In genomic region chr11:72418834-72419560, GRCh38 we compare ENCODE assay signal across 11 cellular contexts. TPM values are rescaled to one million over a fixed set of nuclear protein-coding genes. Genes with fewer than 3 reads are reported as not detected.
DNase-seq lines count a peak whose midpoint lies in the region; ATAC-seq and TF ChIP-seq lines count a peak whose summit lies in the region.
"Had no signal": no experiment of that assay in that cellular context is flagged by ENCODE, and none has a peak within 500 bp of the region (broad histone marks: within the 10 kb centered on the region; RNA-seq: fewer than 3 reads in every experiment).

No MANE protein-coding gene starts in this region.

- H3K36me3 Mint-ChIP-seq in osteocyte (ENCODE audit: unreplicated experiment): peaks cover 2% of the 10 kb centered on the region

- peaks cover 7 to 23% of the 10 kb centered on the region in 2 experiments; a peak in 3 of 4 replicates for H3K4me1 ChIP-seq in SK-N-SH (ENCODE audit: control insufficient read depth in 1 of 2, insufficient read depth in 2 of 2, low read depth in 1 of 2, low read length in 1 of 2)

- CTCF ChIA-PET in SK-N-SH (lab: Yijun Ruan, JAX): interaction anchor here (0.6 to 26.4 kb wide), 11 partner anchors 12 to 466 kb away, joined by 3 to 625 read pairs (median 4); partner anchors contain the start of gene CLPB

- peak; percentile 58 for ATAC-seq in GM19463 (IDR thresholded peaks at IDR 0.05; ENCODE audit: unreplicated experiment)
- ATAC-seq: esophagus mucosa had no signal

- TF ChIP-seq CTCF in SK-N-SH (IDR thresholded peaks at IDR 0.05) (peak; percentile 16; the same call in 1 of the 2 replicates), osteocyte (IDR thresholded peaks at IDR 0.05) (no peak)

- H3K36me3 ChIP-seq in SK-N-SH (replicated peaks in 1 of 2; ENCODE audit: control insufficient read depth in 1 of 2, insufficient read depth in 2 of 2, low read length in 1 of 2): peaks cover 0 to 1% of the 10 kb centered on the region in 2 experiments
- H3K36me3 ChIP-seq: ascending aorta had no signal

- peak; percentile 51 for DNase-seq in NCI-H345 treated with DMSO at 0.1 percent for 48 hours (lab: John Stamatoyannopoulos, UW; ENCODE audit: unreplicated experiment)
- DNase-seq in NCI-H345 (lab: John Stamatoyannopoulos, UW): no peak
- no peak for DNase-seq in SK-N-SH
- DNase-seq in islet precursor cell: peak; percentile 21
- no peak for DNase-seq in osteocyte (ENCODE audit: extremely low spot score, unreplicated experiment)
- DNase-seq in ACHN: no peak
- no peak for DNase-seq in activated CD4-positive, CD25-positive, alpha-beta regulatory T cell (lab: John Stamatoyannopoulos, UW)

- H3K4me2 ChIP-seq in SK-N-SH: no peak overlapping the region

- no peaks in the 10 kb centered on the region for H4K20me1 ChIP-seq in SK-N-SH (ENCODE audit: insufficient read depth)

- no peaks in the 10 kb centered on the region for H3K27me3 Mint-ChIP-seq in osteocyte (ENCODE audit: unreplicated experiment)
- H3K27me3 Mint-ChIP-seq: type B pancreatic cell had no signal

- TF ChIP-seq EP300 in SK-N-SH (IDR thresholded peaks at IDR 0.05; ENCODE audit: borderline replicate concordance in 1 of 2, low read depth in 1 of 2, low read length in 1 of 2): no peak

- 98% methylated on average over 5 of the region's 5 CpGs for WGBS in SK-N-SH (ENCODE audit: low lambda C conversion rate)

- H3K4me1 Mint-ChIP-seq in osteocyte (ENCODE audit: unreplicated experiment): peaks cover 7% of the 10 kb centered on the region

- peaks cover 19% of the 10 kb centered on the region; the same call in 1 of the 2 replicates for H3K79me2 ChIP-seq in SK-N-SH (ENCODE audit: insufficient read depth)

- no peaks in the 10 kb centered on the region for H3K9me3 Mint-ChIP-seq in osteocyte (ENCODE audit: unreplicated experiment)
- H3K9me3 Mint-ChIP-seq: type B pancreatic cell had no signal

- H3K9me3 ChIP-seq in SK-N-SH: no peaks in the 10 kb centered on the region
- H3K9me3 ChIP-seq: ascending aorta had no signal

- H3K27ac Mint-ChIP-seq in osteocyte (ENCODE audit: unreplicated experiment): no peak overlapping the region
- H3K27ac Mint-ChIP-seq: type B pancreatic cell had no signal

- in situ Hi-C loops in ACHN (cut with HindIII; ENCODE audit: low pct_ligation_motif_present, low pct_unique_long_range_greater_than_20kb, low sequenced_read_pairs): no loop called here

- H3K4me3 Mint-ChIP-seq in osteocyte (ENCODE audit: unreplicated experiment): no peak overlapping the region
- H3K4me3 Mint-ChIP-seq: type B pancreatic cell had no signal

- no peak overlapping the region for H2AFZ ChIP-seq in SK-N-SH (ENCODE audit: low read depth)

- H3K9ac ChIP-seq in SK-N-SH: no peak overlapping the region

- peak overlapping the region in 1 of 2 experiments; percentile 62; a peak in 2 of 4 replicates for H3K27ac ChIP-seq in SK-N-SH (ENCODE audit: low read depth in 2 of 2, low read length in 1 of 2)
- H3K27ac ChIP-seq: ascending aorta had no signal

- POLR2A ChIA-PET in SK-N-SH (lab: Yijun Ruan, JAX): interaction anchor here (0.8 to 3.8 kb wide), 6 partner anchors 12 to 184 kb away, joined by 3 to 18 read pairs (median 7); partner anchors contain the start of gene PHOX2A

- no peaks in the 10 kb centered on the region for H3F3A ChIP-seq in SK-N-SH (replicated peaks; ENCODE audit: insufficient read depth)

- no peaks in the 10 kb centered on the region for H3K27me3 ChIP-seq in SK-N-SH (ENCODE audit: insufficient read depth)
- H3K27me3 ChIP-seq: ascending aorta had no signal

- H3K4me3 ChIP-seq in SK-N-SH (ENCODE audit: low read depth in 2 of 2, low read length in 1 of 2): no peak overlapping the region
- H3K4me3 ChIP-seq: ascending aorta had no signal

- peak; percentile 40 for TF ChIP-seq RAD21 in SK-N-SH (IDR thresholded peaks at IDR 0.05; ENCODE audit: low read length)

- H3K9me2 ChIP-seq in SK-N-SH: no peaks in the 10 kb centered on the region

TF ChIP-seq in SK-N-SH, 30 proteins besides CTCF, POLR2A, EP300 and RAD21:
- TF ChIP-seq, protein P1, sequence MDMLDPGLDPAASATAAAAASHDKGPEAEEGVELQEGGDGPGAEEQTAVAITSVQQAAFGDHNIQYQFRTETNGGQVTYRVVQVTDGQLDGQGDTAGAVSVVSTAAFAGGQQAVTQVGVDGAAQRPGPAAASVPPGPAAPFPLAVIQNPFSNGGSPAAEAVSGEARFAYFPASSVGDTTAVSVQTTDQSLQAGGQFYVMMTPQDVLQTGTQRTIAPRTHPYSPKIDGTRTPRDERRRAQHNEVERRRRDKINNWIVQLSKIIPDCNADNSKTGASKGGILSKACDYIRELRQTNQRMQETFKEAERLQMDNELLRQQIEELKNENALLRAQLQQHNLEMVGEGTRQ (IDR thresholded peaks at IDR 0.05; ENCODE audit: borderline replicate concordance, low read depth, low read length): no peak
TF ChIP-seq in SK-N-SH: peak in this region for 0.

RNA-seq across cellular contexts. Expression of gene CLPB, which starts 15.3 kb away (rescaled TPM):
- 29.0 and 33.7 TPM in 2 replicates for polyA plus RNA-seq in SK-N-SH (2012; rRNA removed)
- polyA plus RNA-seq in SK-N-SH (2012; cell fraction: cytosol; rRNA removed): 26.8 and 30.3 TPM in 2 replicates
- 27.4 and 30.0 TPM in 2 replicates for polyA plus RNA-seq in SK-N-SH (2012; cell fraction: nucleus; rRNA removed)
- 20.4 and 20.7 TPM in 2 replicates for total RNA-seq in osteocyte

Comparison
In these comparisons a context has a peak if more than half of its experiments do, and no peak if none do; other contexts are left out.
1. DNase-seq: peak in NCI-H345 treated with DMSO at 0.1 percent for 48 hours (single experiment) and islet precursor cell (single experiment); none in NCI-H345 (single experiment), SK-N-SH (single experiment), osteocyte (single experiment), ACHN (single experiment) and activated CD4-positive, CD25-positive, alpha-beta regulatory T cell (0 of 4).